ENCODE assay signal across 1 cellular context in genomic region chr12:117521327-117521726, GRCh38.
TF ChIP-seq lines count a peak whose summit lies in the region.

No MANE protein-coding gene starts in this region.

TF ChIP-seq in GM23338, 12 proteins besides CTCF, POLR2A, EP300 and RAD21 (continued from another document):
- no peak for TF ChIP-seq ZNF462 (CRISPR knock-in tag; IDR thresholded peaks at IDR 0.05)
- TF ChIP-seq ETS1 (IDR thresholded peaks at IDR 0.05): no peak
